In genomic region chr5:77426670-77427069, GRCh38 we compare ENCODE assay signal across 10 cellular contexts.
DNase-seq lines count a peak whose midpoint lies in the region; ATAC-seq and TF ChIP-seq lines count a peak whose summit lies in the region.
"Had no signal": no experiment of that assay in that cellular context is flagged by ENCODE, and none has a peak within 500 bp of the region (broad histone marks: within the 10 kb centered on the region; RNA-seq: fewer than 3 reads in every experiment).

No MANE protein-coding gene starts in this region.

- H3K4me3 ChIP-seq in fibroblast of mammary gland (ENCODE audit: control insufficient read depth, low read depth, low read length) (no peak overlapping the region), skeletal muscle cell (ENCODE audit: low read depth, low read length) (no peak overlapping the region)

- DNase-seq in Daoy (ENCODE audit: low read depth): peak; percentile 41
- peak; percentile 72 for DNase-seq in RKO (ENCODE audit: low spot score)
- peak; percentile 88 for DNase-seq in fibroblast of mammary gland (ENCODE audit: low read depth)
- DNase-seq in skeletal muscle cell (ENCODE audit: low read depth): peak; percentile 70
- DNase-seq in amniotic stem cell (lab: John Stamatoyannopoulos, UW): no peak
- no peak for DNase-seq in NCI-H510A (lab: John Stamatoyannopoulos, UW)
- DNase-seq: activated CD4-positive, alpha-beta T cell treated with anti-CD3 and anti-CD28 coated beads, Interleukin-2, amount 10 ng/mL, durations not matched to agents 7 days and 5 days; T-cell had no signal

- no peak for TF ChIP-seq CTCF in fibroblast of mammary gland (conservative IDR thresholded peaks at IDR 0.05; ENCODE audit: control insufficient read depth, insufficient read depth, low read depth, low read length)

- ATAC-seq in HG03159 (IDR thresholded peaks at IDR 0.05; ENCODE audit: unreplicated experiment) (no peak), GM21423 (IDR thresholded peaks at IDR 0.05; ENCODE audit: unreplicated experiment) (no peak)
- ATAC-seq: T-cell had no signal

Comparison
In these comparisons a context has a peak if more than half of its experiments do, and no peak if none do; other contexts are left out.
1. DNase-seq: peak in Daoy (single experiment), RKO (single experiment), fibroblast of mammary gland (single experiment) and skeletal muscle cell (single experiment); none in amniotic stem cell (single experiment) and NCI-H510A (single experiment).